ENCODE assay signal across 8 cellular contexts in the genomic region with DNA sequence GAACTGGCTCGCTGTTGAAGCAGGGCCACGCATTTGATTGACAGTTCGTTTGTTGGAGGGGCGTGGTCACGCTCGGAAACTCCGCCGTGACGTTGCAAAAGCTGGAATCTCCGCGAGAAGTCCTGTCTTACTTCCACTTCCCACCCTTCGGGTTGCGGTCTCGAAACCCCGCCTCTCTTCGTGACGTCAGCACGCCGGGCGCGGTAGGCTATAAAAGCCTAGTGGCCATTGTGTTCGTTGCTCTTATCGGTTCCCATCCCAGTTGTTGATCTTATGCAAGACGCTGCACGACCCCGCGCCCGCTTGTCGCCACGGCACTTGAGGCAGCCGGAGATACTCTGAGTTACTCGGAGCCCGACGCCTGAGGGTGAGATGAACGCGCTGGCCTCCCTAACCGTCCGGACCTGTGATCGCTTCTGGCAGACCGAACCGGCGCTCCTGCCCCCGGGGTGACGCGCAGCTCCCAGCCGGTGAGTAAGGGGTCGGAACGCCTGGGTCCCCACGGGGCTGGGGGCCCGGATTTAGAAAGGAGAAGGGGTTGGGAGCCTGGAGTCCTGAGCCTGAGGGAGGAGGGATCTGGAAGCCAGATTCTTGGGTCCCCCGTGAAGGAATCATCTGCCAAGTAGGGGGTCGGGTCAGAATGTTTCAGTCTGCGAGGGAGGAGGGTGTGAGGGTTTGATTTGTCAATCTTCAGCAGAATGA. TPM values are rescaled to one million over a fixed set of nuclear protein-coding genes. Genes with fewer than 3 reads are reported as not detected.
A peak's percentile ranks its signal among the peaks of the same experiment; 100 is the strongest.
DNase-seq lines count a peak whose midpoint lies in the region; TF ChIP-seq lines count a peak whose summit lies in the region.

Gene PPP1R15A (plus strand): TSS at position 240 of the 702 bp plus-strand sequence. CDS start 813 bp downstream, outside the sequence.

- H3K36me3 Mint-ChIP-seq in activated naive CD8-positive, alpha-beta T cell treated with anti-CD3 and anti-CD28 coated beads for 36 hours = peaks cover 42% of the 10 kb centered on the region

- H3K4me3 Mint-ChIP-seq in activated naive CD8-positive, alpha-beta T cell treated with anti-CD3 and anti-CD28 coated beads for 36 hours = peak within 1 kb of the TSS; percentile 99

- no peaks in the 10 kb centered on the region for H3K9me3 Mint-ChIP-seq in activated naive CD8-positive, alpha-beta T cell treated with anti-CD3 and anti-CD28 coated beads for 36 hours

- under 1% methylated on average over 47 of the region's 53 CpGs for WGBS in suprapubic skin

- H3K9me3 ChIP-seq in SU-DHL-6 (ENCODE audit: insufficient read depth, low read length) (no peaks in the 10 kb centered on the region), suprapubic skin (no peaks in the 10 kb centered on the region)

- no peaks in the 10 kb centered on the region for H3K27me3 Mint-ChIP-seq in activated naive CD8-positive, alpha-beta T cell treated with anti-CD3 and anti-CD28 coated beads for 36 hours

- H3K79me2 ChIP-seq in SU-DHL-6 (ENCODE audit: insufficient read depth, low read length) = peaks cover 25% of the 10 kb centered on the region

- peak within 1 kb of the TSS; percentile 89 for H3K9ac ChIP-seq in SU-DHL-6 (ENCODE audit: low read length)

- H3K27ac ChIP-seq in SU-DHL-6 (ENCODE audit: low read depth, low read length) (peak within 1 kb of the TSS; percentile 97), suprapubic skin (peak within 1 kb of the TSS; percentile 100)

- H3F3A ChIP-seq in SU-DHL-6 (ENCODE audit: insufficient read depth) = peaks cover 40% of the 10 kb centered on the region

- TF ChIP-seq CTCF in SU-DHL-6 (IDR thresholded peaks at IDR 0.05; ENCODE audit: insufficient read depth, low read length, poor library complexity, severe bottlenecking) = no peak
- no peak for TF ChIP-seq CTCF in suprapubic skin (IDR thresholded peaks at IDR 0.05)

- H3K4me3 ChIP-seq in SU-DHL-6 (ENCODE audit: insufficient read depth, low read length, poor library complexity, severe bottlenecking) = peak within 1 kb of the TSS; percentile 88
- peak within 1 kb of the TSS; percentile 98 for H3K4me3 ChIP-seq in suprapubic skin

- peaks cover 40% of the 10 kb centered on the region for H3K4me1 Mint-ChIP-seq in activated naive CD8-positive, alpha-beta T cell treated with anti-CD3 and anti-CD28 coated beads for 36 hours

- no peak within 1 kb of the TSS for H2AFZ ChIP-seq in SU-DHL-6 (ENCODE audit: low read depth, low read length, severe bottlenecking)

- H3K27me3 ChIP-seq in SU-DHL-6 (ENCODE audit: low read length) (no peaks in the 10 kb centered on the region), suprapubic skin (no peaks in the 10 kb centered on the region)

- H4K20me1 ChIP-seq in SU-DHL-6 (ENCODE audit: low read depth, low read length) = no peaks in the 10 kb centered on the region

- no peak for TF ChIP-seq EP300 in suprapubic skin (IDR thresholded peaks at IDR 0.05)

- TF ChIP-seq POLR2A in suprapubic skin (IDR thresholded peaks at IDR 0.05) = peak; percentile 99 to 100

- peak within 1 kb of the TSS; percentile 100 for H3K27ac Mint-ChIP-seq in activated naive CD8-positive, alpha-beta T cell treated with anti-CD3 and anti-CD28 coated beads for 36 hours

- H3K36me3 ChIP-seq in SU-DHL-6 (ENCODE audit: low read length) (no peaks in the 10 kb centered on the region), suprapubic skin (peaks cover 35% of the 10 kb centered on the region)

- H3K4me2 ChIP-seq in SU-DHL-6 (ENCODE audit: low read depth, low read length, poor library complexity, severe bottlenecking) = peak within 1 kb of the TSS; percentile 90

- DNase-seq in Daoy (ENCODE audit: low read depth) = peak; percentile 97
- peak; percentile 93 for DNase-seq in HCEC 1CT
- DNase-seq in NCI-H1417 (lab: John Stamatoyannopoulos, UW) = peak; percentile 95 to 100 (median 98)
- DNase-seq in activated naive CD8-positive, alpha-beta T cell treated with anti-CD3 and anti-CD28 coated beads for 36 hours = peak; percentile 95
- DNase-seq in glomerular visceral epithelial cell (ENCODE audit: extremely low spot score) = peak; percentile 98
- peak; percentile 93 for DNase-seq in occipital lobe (lab: John Stamatoyannopoulos, UW)
- peak; percentile 99 for DNase-seq in suprapubic skin (ENCODE audit: low spot score in 2 of 2)

- H3K4me1 ChIP-seq in suprapubic skin = peaks cover 62% of the 10 kb centered on the region

- H3K9me2 ChIP-seq in SU-DHL-6 (replicated peaks; ENCODE audit: insufficient read depth, low read length) = no peaks in the 10 kb centered on the region

RNA-seq across cellular contexts. Expression of gene PPP1R15A, which starts in this region (rescaled TPM):
- 50.7 and 56.2 TPM in 2 replicates for total RNA-seq in Daoy (2014; rRNA removed; shearing (Covaris generic))
- total RNA-seq in activated naive CD8-positive, alpha-beta T cell treated with anti-CD3 and anti-CD28 coated beads for 36 hours = 10 to 100 TPM; 60.8 to 65.4 TPM
- 24.6 TPM for total RNA-seq in occipital lobe
- 100 to 1,000 TPM; 135 to 191 (median 144) TPM for total RNA-seq in suprapubic skin

Comparison
In these comparisons a context has a peak if more than half of its experiments do, and no peak if none do; other contexts are left out.
1. Peak in every context shown above with its lines: DNase-seq, H3K4me3 ChIP-seq and H3K27ac ChIP-seq.